ENCODE assay signal across 30 cellular contexts in genomic region chr12:79614730-79615129, GRCh38.
DNase-seq lines count a peak whose midpoint lies in the region; ATAC-seq, FAIRE-seq and TF ChIP-seq lines count a peak whose summit lies in the region.
"Had no signal": no experiment of that assay in that cellular context is flagged by ENCODE, and none has a peak within 500 bp of the region (broad histone marks: within the 10 kb centered on the region; RNA-seq: fewer than 3 reads in every experiment).

No MANE protein-coding gene starts in this region.

- peak; percentile 56 for FAIRE-seq in endothelial cell of umbilical vein (lab: Jason Lieb, UNC)
- FAIRE-seq: pancreas had no signal

- H3K4ac ChIP-seq in IMR-90 (ENCODE audit: low read depth, low read length), result no peak overlapping the region

- intact Hi-C loops in IMR-90 (cut with micrococcal nuclease), result no loop called here
- intact Hi-C loops in PC-9 (cut with micrococcal nuclease; ENCODE audit: unreplicated experiment), result no loop called here
- intact Hi-C loops in endothelial cell of umbilical vein (cut with micrococcal nuclease), result no loop called here

- no peak overlapping the region for H2BK5ac ChIP-seq in IMR-90 (ENCODE audit: low read depth, low read length, poor library complexity, severe bottlenecking)

- H3K36me3 ChIP-seq in GM23338 (ENCODE audit: insufficient read depth) (peaks cover 8% of the 10 kb centered on the region; the same call in 1 of the 2 replicates), IMR-90 (ENCODE audit: control insufficient read depth, insufficient read depth, low read length) (peaks cover 8% of the 10 kb centered on the region), PC-9 (ENCODE audit: low read depth) (peaks cover 28% of the 10 kb centered on the region; the same call in 1 of the 2 replicates), endothelial cell of umbilical vein (ENCODE audit: control insufficient read depth in 2 of 2, extremely low read depth in 1 of 2, insufficient read depth in 2 of 2, low read length in 2 of 2) (peaks cover 6 to 10% of the 10 kb centered on the region in 2 experiments)
- H3K36me3 ChIP-seq: cardiac muscle cell, colonic mucosa had no signal

- DNase-seq in GM23338 (ENCODE audit: low spot score) (no peak), IMR-90 (peak; percentile 42), PC-9 (no peak), endothelial cell of umbilical vein (ENCODE audit: low read depth, low spot score) (no peak), HCEC 1CT (no peak)
- no peak for DNase-seq in activated effector memory CD4-positive, alpha-beta T cell treated with Interleukin-2 at 50 U/mL for 16 hours
- DNase-seq in activated CD4-positive, alpha-beta T cell treated with anti-CD3 and anti-CD28 coated beads for 1 hour, result no peak
- DNase-seq: activated CD4-positive, alpha-beta T cell treated with anti-CD3 and anti-CD28 coated beads, Interleukin-2, amount 50 U/mL, for 48 hours; activated naive CD4-positive, alpha-beta T cell treated with anti-CD3 and anti-CD28 coated beads, Interleukin-2, amount 10 ng/mL, durations not matched to agents 7 days and 5 days; amygdala; colonic mucosa; COR-L47; DMS79; effector CD4-positive, alpha-beta T cell; GDM1; GM23248; immature natural killer cell; left colon; mammary epithelial cell; NCI-H526; pancreas; retina; T-helper 17 cell; upper lobe of right lung had no signal

- peaks cover 5% of the 10 kb centered on the region for H3K27me3 Mint-ChIP-seq in GM23338 (ENCODE audit: insufficient read depth, low read depth, poor library complexity)
- H3K27me3 Mint-ChIP-seq: activated naive CD4-positive, alpha-beta T cell treated with anti-CD3 and anti-CD28 coated beads, Interleukin-2, amount 10 ng/mL, durations not matched to agents 7 days and 5 days; stimulated activated memory B cell treated with anti-CD40 and anti-IgM and Interleukin-4, amounts not matched to agents 10 μg/mL and 1 μg/mL and 100 μg/mL, for 72 hours; T-helper 17 cell had no signal

- H3K27ac ChIP-seq in GM23338 (ENCODE audit: low read depth) (peak overlapping the region; percentile 7; the same call in 1 of the 2 replicates), IMR-90 (ENCODE audit: insufficient read depth, low read length) (no peak overlapping the region), PC-9 (0 out of 2 replicates have a peak overlapping the region, but pooled peaks have one; percentile 7), endothelial cell of umbilical vein (ENCODE audit: insufficient read depth, low read depth, low read length) (no peak overlapping the region)
- H3K27ac ChIP-seq: BLaER1 treated with 17β-estradiol and CSF1 and Interleukin-3, amounts not matched to agents 10 nM and 100 nM; cardiac muscle cell; colonic mucosa; GM23248; pancreas; upper lobe of right lung had no signal

- H4K91ac ChIP-seq in IMR-90 (ENCODE audit: insufficient read depth, low read depth, low read length), result no peak overlapping the region

- no peaks in the 10 kb centered on the region for H3K9me2 ChIP-seq in GM23338 (ENCODE audit: insufficient read depth)
- H3K9me2 ChIP-seq in PC-9 (ENCODE audit: insufficient read depth), result 0 out of 2 replicates have a peak, but pooled peaks cover 5% of the 10 kb centered on the region

- no peak for TF ChIP-seq RAD21 in IMR-90 (IDR thresholded peaks at IDR 0.05; ENCODE audit: low read length)

- H3K79me1 ChIP-seq in IMR-90 (ENCODE audit: low read depth in 1 of 2, low read length in 2 of 2), result peaks cover 30 to 40% of the 10 kb centered on the region in 2 experiments

- no peak; the same call in 2 of the 3 replicates for ATAC-seq in GM23338
- no peak for ATAC-seq in IMR-90 (ENCODE audit: low read depth)
- ATAC-seq: activated CD4-positive, CD25-positive, alpha-beta regulatory T cell treated with anti-CD3 and anti-CD28 coated beads, Interleukin-2, amount 50 U/mL, for 24 hours; left colon; pancreas; stimulated activated memory B cell treated with anti-CD40 and anti-IgM and Interleukin-4, amounts not matched to agents 10 μg/mL and 1 μg/mL and 100 μg/mL, for 72 hours; T-helper 17 cell; upper lobe of right lung had no signal

- H3K4me3 ChIP-seq in GM23338, result no peak overlapping the region
- H3K4me3 ChIP-seq in IMR-90 (ENCODE audit: insufficient read depth, low read depth, low read length), result no peak overlapping the region
- no peak overlapping the region for H3K4me3 ChIP-seq in PC-9
- H3K4me3 ChIP-seq in endothelial cell of umbilical vein (replicated peaks in 1 of 3; ENCODE audit: insufficient read depth in 1 of 3, low read depth in 1 of 3, low read length in 3 of 3), result no peak overlapping the region
- H3K4me3 ChIP-seq: BLaER1 treated with 17β-estradiol and CSF1 and Interleukin-3, amounts not matched to agents 10 nM and 100 nM; cardiac muscle cell; colonic mucosa; GM23248; pancreas; upper lobe of right lung had no signal

- H4K20me1 ChIP-seq in GM23338 (replicated peaks; ENCODE audit: insufficient read depth), result peaks cover 13% of the 10 kb centered on the region
- no peaks in the 10 kb centered on the region for H4K20me1 ChIP-seq in IMR-90 (ENCODE audit: insufficient read depth, low read length)
- H4K20me1 ChIP-seq in PC-9 (ENCODE audit: insufficient read depth), result peaks cover 13% of the 10 kb centered on the region
- H4K20me1 ChIP-seq in endothelial cell of umbilical vein (replicated peaks; ENCODE audit: control insufficient read depth, extremely low read depth, insufficient read depth, low read length), result peaks cover 3% of the 10 kb centered on the region
- H4K20me1 ChIP-seq: BLaER1 treated with 17β-estradiol and CSF1 and Interleukin-3, amounts not matched to agents 10 nM and 100 nM had no signal

- H3K23ac ChIP-seq in IMR-90 (ENCODE audit: low read depth, low read length), result no peak overlapping the region

- H3K18ac ChIP-seq in IMR-90 (ENCODE audit: low read depth, low read length), result no peak overlapping the region

- no peaks in the 10 kb centered on the region for H3F3A ChIP-seq in GM23338 (replicated peaks; ENCODE audit: low read depth)
- H3F3A ChIP-seq in PC-9 (ENCODE audit: insufficient read depth, low read depth), result peaks cover 26% of the 10 kb centered on the region; the same call in 1 of the 2 replicates

- H3K4me2 ChIP-seq in GM23338 (no peak overlapping the region), IMR-90 (ENCODE audit: low read depth, low read length) (no peak overlapping the region), PC-9 (no peak overlapping the region), endothelial cell of umbilical vein (ENCODE audit: insufficient read depth, low read length) (no peak overlapping the region)
- H3K4me2 ChIP-seq: BLaER1 treated with 17β-estradiol and CSF1 and Interleukin-3, amounts not matched to agents 10 nM and 100 nM had no signal

- H3K27ac Mint-ChIP-seq in GM23338, result no peak overlapping the region
- H3K27ac Mint-ChIP-seq: activated naive CD4-positive, alpha-beta T cell treated with anti-CD3 and anti-CD28 coated beads, Interleukin-2, amount 10 ng/mL, durations not matched to agents 7 days and 5 days; activated T-helper 1 cell treated with anti-CD3 and anti-CD28 coated beads, Interleukin-12 subunit alpha, Interleukin-12 subunit beta, Interleukin-2, Interleukin-4 antibody, amounts not matched to agents 30 ng/mL and 10 ng/mL and 1 ng/mL, durations not matched to agents 14 hours and 24 hours and 36 hours; immature natural killer cell; nephron; stimulated activated memory B cell treated with anti-CD40 and anti-IgM and Interleukin-4, amounts not matched to agents 10 μg/mL and 1 μg/mL and 100 μg/mL, for 72 hours; T-helper 17 cell had no signal

- H2AFZ ChIP-seq in GM23338, result no peak overlapping the region
- H2AFZ ChIP-seq in IMR-90 (replicated peaks; ENCODE audit: low read length, poor library complexity), result no peak overlapping the region
- no peak overlapping the region for H2AFZ ChIP-seq in PC-9
- H2AFZ ChIP-seq in endothelial cell of umbilical vein (ENCODE audit: low read depth, low read length), result no peak overlapping the region
- H2AFZ ChIP-seq: GM23248 had no signal

- no peak overlapping the region for H3K14ac ChIP-seq in IMR-90 (replicated peaks; ENCODE audit: low read depth, low read length)

- peaks cover 95% of the 10 kb centered on the region for H3K79me2 ChIP-seq in GM23338 (replicated peaks; ENCODE audit: insufficient read depth)
- H3K79me2 ChIP-seq in PC-9 (ENCODE audit: low read depth), result peaks cover 80% of the 10 kb centered on the region
- peaks cover 65% of the 10 kb centered on the region for H3K79me2 ChIP-seq in endothelial cell of umbilical vein (ENCODE audit: control insufficient read depth, insufficient read depth, low read length)

- H3K36me3 Mint-ChIP-seq in GM23338 (ENCODE audit: low read depth), result peaks cover 54% of the 10 kb centered on the region
- H3K36me3 Mint-ChIP-seq: activated naive CD4-positive, alpha-beta T cell treated with anti-CD3 and anti-CD28 coated beads, Interleukin-2, amount 10 ng/mL, durations not matched to agents 7 days and 5 days; immature natural killer cell had no signal

- POLR2A ChIA-PET in IMR-90 (lab: Charles Lee; ENCODE audit: unreplicated experiment), result no interaction called here
- POLR2A ChIA-PET in PC-9 (lab: Charles Lee; ENCODE audit: unreplicated experiment), result no interaction called here
- POLR2A ChIA-PET in endothelial cell of umbilical vein (lab: Charles Lee), result no interaction called here

- H3K9ac ChIP-seq in IMR-90 (ENCODE audit: low read depth, low read length) (no peak overlapping the region), endothelial cell of umbilical vein (replicated peaks; ENCODE audit: extremely low read depth, insufficient read depth, low read length) (no peak overlapping the region)
- H3K9ac ChIP-seq: BLaER1 treated with 17β-estradiol and CSF1 and Interleukin-3, amounts not matched to agents 10 nM and 100 nM; GM23248 had no signal

- TF ChIP-seq POLR2A in IMR-90 (IDR thresholded peaks at IDR 0.05; ENCODE audit: low read depth, low read length), result no peak
- TF ChIP-seq POLR2A in endothelial cell of umbilical vein (IDR thresholded peaks at IDR 0.05; ENCODE audit: low read depth, low read length), result no peak

- peaks cover 4% of the 10 kb centered on the region; the same call in 1 of the 2 replicates for H3K4me1 ChIP-seq in GM23338 (ENCODE audit: insufficient read depth)
- no peaks in the 10 kb centered on the region for H3K4me1 ChIP-seq in IMR-90 (ENCODE audit: control insufficient read depth, insufficient read depth, low read length)
- H3K4me1 ChIP-seq in PC-9 (replicated peaks; ENCODE audit: insufficient read depth), result no peaks in the 10 kb centered on the region
- H3K4me1 ChIP-seq in endothelial cell of umbilical vein (ENCODE audit: control insufficient read depth, extremely low read depth, insufficient read depth, low read length), result no peaks in the 10 kb centered on the region
- H3K4me1 ChIP-seq: BLaER1 treated with 17β-estradiol and CSF1 and Interleukin-3, amounts not matched to agents 10 nM and 100 nM; colonic mucosa; upper lobe of right lung had no signal

- peaks cover 5% of the 10 kb centered on the region for H3K9me3 Mint-ChIP-seq in GM23338
- H3K9me3 Mint-ChIP-seq: activated naive CD4-positive, alpha-beta T cell treated with anti-CD3 and anti-CD28 coated beads, Interleukin-2, amount 10 ng/mL, durations not matched to agents 7 days and 5 days; activated T-helper 1 cell treated with anti-CD3 and anti-CD28 coated beads, Interleukin-12 subunit alpha, Interleukin-12 subunit beta, Interleukin-2, Interleukin-4 antibody, amounts not matched to agents 30 ng/mL and 10 ng/mL and 1 ng/mL, durations not matched to agents 14 hours and 24 hours and 36 hours; immature natural killer cell; nephron; stimulated activated memory B cell treated with anti-CD40 and anti-IgM and Interleukin-4, amounts not matched to agents 10 μg/mL and 1 μg/mL and 100 μg/mL, for 72 hours had no signal

- no peak overlapping the region for H2BK20ac ChIP-seq in IMR-90 (ENCODE audit: low read depth, low read length)

- BruUV-seq in IMR-90 (replicated peaks; lab: Mats Ljungman, UMichigan) (no TSS peak), PC-9 (replicated peaks; lab: Mats Ljungman, UMichigan) (no TSS peak), endothelial cell of umbilical vein (replicated peaks; lab: Mats Ljungman, UMichigan) (no TSS peak)

- CTCF ChIA-PET in IMR-90 (lab: Yijun Ruan, JAX) (no interaction called here), PC-9 (lab: Charles Lee) (no interaction called here), endothelial cell of umbilical vein (lab: Charles Lee) (interaction anchor here (0.9 kb wide), 1 partner anchor 8 kb away, joined by 3 read pairs; no protein-coding TSS in a partner anchor)

- dilution Hi-C loops in IMR-90 (cut with HindIII; ENCODE audit: low sequenced_read_pairs, unreplicated experiment), result no loop called here
- dilution Hi-C loops in endothelial cell of umbilical vein (cut with MboI; ENCODE audit: extremely low pct_ligation_motif_present, low sequenced_read_pairs), result no loop called here

- H3K9me1 ChIP-seq in IMR-90 (ENCODE audit: insufficient read depth, low read length) (peaks cover 9% of the 10 kb centered on the region), endothelial cell of umbilical vein (replicated peaks; ENCODE audit: control insufficient read depth, extremely low read depth, insufficient read depth, low read length) (no peaks in the 10 kb centered on the region)

- H3K9me3 ChIP-seq in IMR-90 (ENCODE audit: control insufficient read depth, insufficient read depth, low read length) (no peaks in the 10 kb centered on the region; the same call in 1 of the 2 replicates), PC-9 (ENCODE audit: insufficient read depth, low read depth) (no peaks in the 10 kb centered on the region), endothelial cell of umbilical vein (replicated peaks; ENCODE audit: control insufficient read depth, insufficient read depth, low read length) (no peaks in the 10 kb centered on the region)
- H3K9me3 ChIP-seq: colonic mucosa, pancreas, upper lobe of right lung had no signal

- H3K4me1 Mint-ChIP-seq in GM23338, result peaks cover 12% of the 10 kb centered on the region
- H3K4me1 Mint-ChIP-seq: activated naive CD4-positive, alpha-beta T cell treated with anti-CD3 and anti-CD28 coated beads, Interleukin-2, amount 10 ng/mL, durations not matched to agents 7 days and 5 days; immature natural killer cell; nephron had no signal

- TF ChIP-seq CTCF in GM23338 (conservative IDR thresholded peaks at IDR 0.05; ENCODE audit: low read depth in 2 of 2), result no peak
- no peak for TF ChIP-seq CTCF in IMR-90 (conservative IDR thresholded peaks at IDR 0.05; ENCODE audit: low read depth, low read length)
- no peak for TF ChIP-seq CTCF in PC-9 (conservative IDR thresholded peaks at IDR 0.05)
- no peak for TF ChIP-seq CTCF in endothelial cell of umbilical vein (IDR thresholded peaks at IDR 0.05; ENCODE audit: extremely low read depth in 1 of 2, insufficient read depth in 1 of 2, low read depth in 1 of 2, low read length in 2 of 2)

- H4K8ac ChIP-seq in IMR-90 (ENCODE audit: low read depth in 2 of 2, low read length in 2 of 2), result no peak overlapping the region

- no peaks in the 10 kb centered on the region for H3K27me3 ChIP-seq in GM23338 (ENCODE audit: insufficient read depth)
- H3K27me3 ChIP-seq in IMR-90 (ENCODE audit: control insufficient read depth, insufficient read depth, low read length), result no peaks in the 10 kb centered on the region
- no peaks in the 10 kb centered on the region for H3K27me3 ChIP-seq in PC-9 (ENCODE audit: insufficient read depth, low read depth)
- H3K27me3 ChIP-seq in endothelial cell of umbilical vein (ENCODE audit: control insufficient read depth in 2 of 2, insufficient read depth in 2 of 2, low read length in 2 of 2), result no peaks in the 10 kb centered on the region
- H3K27me3 ChIP-seq: BLaER1 treated with 17β-estradiol and CSF1 and Interleukin-3, amounts not matched to agents 10 nM and 100 nM; cardiac muscle cell; colonic mucosa; pancreas; upper lobe of right lung had no signal

- no peak overlapping the region for H3K56ac ChIP-seq in IMR-90 (ENCODE audit: extremely low read depth, insufficient read depth, low read length)

- no peak overlapping the region for H2BK120ac ChIP-seq in IMR-90 (ENCODE audit: low read depth, low read length)

- no peak overlapping the region for H2AK9ac ChIP-seq in IMR-90 (replicated peaks; ENCODE audit: low read depth, low read length, poor library complexity)

- no peak overlapping the region for H2AK5ac ChIP-seq in IMR-90 (ENCODE audit: low read depth, low read length)

- no peak overlapping the region for H3K4me3 Mint-ChIP-seq in GM23338
- H3K4me3 Mint-ChIP-seq: activated naive CD4-positive, alpha-beta T cell treated with anti-CD3 and anti-CD28 coated beads, Interleukin-2, amount 10 ng/mL, durations not matched to agents 7 days and 5 days; activated T-helper 1 cell treated with anti-CD3 and anti-CD28 coated beads, Interleukin-12 subunit alpha, Interleukin-12 subunit beta, Interleukin-2, Interleukin-4 antibody, amounts not matched to agents 30 ng/mL and 10 ng/mL and 1 ng/mL, durations not matched to agents 14 hours and 24 hours and 36 hours; immature natural killer cell; nephron; stimulated activated memory B cell treated with anti-CD40 and anti-IgM and Interleukin-4, amounts not matched to agents 10 μg/mL and 1 μg/mL and 100 μg/mL, for 72 hours; T-helper 17 cell had no signal

- no CpG with 5 or more reads among the region's 3 CpGs for WGBS in IMR-90 (ENCODE audit: extremely low coverage in 2 of 2, insufficient read length in 1 of 2), 2 experiments

- in situ Hi-C loops in IMR-90 (cut with MboI; ENCODE audit: low sequenced_read_pairs), result no loop called here

- H4K5ac ChIP-seq in IMR-90 (ENCODE audit: low read depth, low read length), result no peak overlapping the region

- no peak overlapping the region for H2BK15ac ChIP-seq in IMR-90 (ENCODE audit: low read depth, low read length)

Comparison
In these comparisons a context has a peak if more than half of its experiments do, and no peak if none do; other contexts are left out.
1. H3K27ac ChIP-seq: peak in GM23338 (single experiment) and PC-9 (single experiment); none in IMR-90 (single experiment) and endothelial cell of umbilical vein (single experiment).